1 cellular context compared by ENCODE assay signal in the genomic region with DNA sequence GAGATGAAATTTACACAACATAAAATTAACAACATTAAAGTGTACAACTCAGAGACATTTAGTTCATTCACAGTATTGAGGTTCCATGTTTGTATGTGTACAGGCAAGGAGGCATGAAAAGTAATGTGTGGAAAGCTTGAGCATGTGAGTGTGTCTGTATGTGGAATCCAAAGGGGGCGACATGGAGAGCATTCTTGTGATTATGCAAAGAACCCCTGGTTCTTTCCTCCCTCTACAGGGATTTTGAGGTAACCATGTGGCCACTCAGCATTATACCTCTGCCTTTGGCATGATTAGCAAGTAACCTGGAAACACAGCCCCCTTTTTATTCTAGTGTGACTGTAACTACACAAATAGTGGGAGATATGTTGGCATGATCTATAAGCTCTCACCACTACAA.
TF ChIP-seq lines count a peak whose summit lies in the region.

No MANE protein-coding gene starts in this region.

TF ChIP-seq in HepG2, 621 proteins besides CTCF, POLR2A, EP300 and RAD21:
- TF ChIP-seq, protein P1, sequence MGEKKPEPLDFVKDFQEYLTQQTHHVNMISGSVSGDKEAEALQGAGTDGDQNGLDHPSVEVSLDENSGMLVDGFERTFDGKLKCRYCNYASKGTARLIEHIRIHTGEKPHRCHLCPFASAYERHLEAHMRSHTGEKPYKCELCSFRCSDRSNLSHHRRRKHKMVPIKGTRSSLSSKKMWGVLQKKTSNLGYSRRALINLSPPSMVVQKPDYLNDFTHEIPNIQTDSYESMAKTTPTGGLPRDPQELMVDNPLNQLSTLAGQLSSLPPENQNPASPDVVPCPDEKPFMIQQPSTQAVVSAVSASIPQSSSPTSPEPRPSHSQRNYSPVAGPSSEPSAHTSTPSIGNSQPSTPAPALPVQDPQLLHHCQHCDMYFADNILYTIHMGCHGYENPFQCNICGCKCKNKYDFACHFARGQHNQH (CRISPR knock-in tag; IDR thresholded peaks at IDR 0.05), result no peak
- TF ChIP-seq, protein P2, sequence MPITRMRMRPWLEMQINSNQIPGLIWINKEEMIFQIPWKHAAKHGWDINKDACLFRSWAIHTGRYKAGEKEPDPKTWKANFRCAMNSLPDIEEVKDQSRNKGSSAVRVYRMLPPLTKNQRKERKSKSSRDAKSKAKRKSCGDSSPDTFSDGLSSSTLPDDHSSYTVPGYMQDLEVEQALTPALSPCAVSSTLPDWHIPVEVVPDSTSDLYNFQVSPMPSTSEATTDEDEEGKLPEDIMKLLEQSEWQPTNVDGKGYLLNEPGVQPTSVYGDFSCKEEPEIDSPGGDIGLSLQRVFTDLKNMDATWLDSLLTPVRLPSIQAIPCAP (CRISPR knock-in tag; IDR thresholded peaks at IDR 0.05; ENCODE audit: low read depth), result no peak
- TF ChIP-seq STAG1 (CRISPR knock-in tag; IDR thresholded peaks at IDR 0.05) (peak; percentile 36; the same call in 1 of the 2 replicates), KLF9 (CRISPR knock-in tag; IDR thresholded peaks at IDR 0.05; ENCODE audit: low read depth) (no peak), CEBPG (CRISPR knock-in tag; IDR thresholded peaks at IDR 0.05) (0 out of 2 replicates have a peak, but pooled peaks have one; percentile 20), ZNF766 (CRISPR knock-in tag; IDR thresholded peaks at IDR 0.05; ENCODE audit: borderline replicate concordance) (no peak), CHCHD3 (CRISPR knock-in tag; IDR thresholded peaks at IDR 0.05) (no peak), SOX5 (CRISPR knock-in tag; IDR thresholded peaks at IDR 0.05; ENCODE audit: borderline replicate concordance) (no peak), GPN1 (CRISPR knock-in tag; IDR thresholded peaks at IDR 0.05; ENCODE audit: borderline replicate concordance) (no peak), SMC3 (IDR thresholded peaks at IDR 0.05; ENCODE audit: low read length) (peak; percentile 38; the same call in 1 of the 2 replicates), AKAP8 (CRISPR knock-in tag; IDR thresholded peaks at IDR 0.05) (no peak), TOE1 (CRISPR knock-in tag; IDR thresholded peaks at IDR 0.05) (no peak), MAZ (IDR thresholded peaks at IDR 0.05; ENCODE audit: borderline replicate concordance, low read depth, low read length) (no peak), MAZ (CRISPR knock-in tag; IDR thresholded peaks at IDR 0.05; ENCODE audit: low read depth) (no peak), ZMYM4 (CRISPR knock-in tag; IDR thresholded peaks at IDR 0.05) (0 out of 2 replicates have a peak, but pooled peaks have one; percentile 28), SRSF4 (IDR thresholded peaks at IDR 0.05; ENCODE audit: low read depth, low read length, poor library complexity, severe bottlenecking) (no peak), ZNF33A (CRISPR knock-in tag; IDR thresholded peaks at IDR 0.05; ENCODE audit: borderline replicate concordance) (no peak), ZNF282 (IDR thresholded peaks at IDR 0.05; ENCODE audit: partially characterized antibody) (no peak), ZNF768 (CRISPR knock-in tag; IDR thresholded peaks at IDR 0.05) (no peak), ZNF724P (CRISPR knock-in tag; IDR thresholded peaks at IDR 0.05; ENCODE audit: borderline replicate concordance) (no peak), ZC3H13 (CRISPR knock-in tag; IDR thresholded peaks at IDR 0.05) (no peak), SP1 (IDR thresholded peaks at IDR 0.05) (no peak), SP1 (CRISPR knock-in tag; IDR thresholded peaks at IDR 0.05) (no peak)
- TF ChIP-seq, protein P3, sequence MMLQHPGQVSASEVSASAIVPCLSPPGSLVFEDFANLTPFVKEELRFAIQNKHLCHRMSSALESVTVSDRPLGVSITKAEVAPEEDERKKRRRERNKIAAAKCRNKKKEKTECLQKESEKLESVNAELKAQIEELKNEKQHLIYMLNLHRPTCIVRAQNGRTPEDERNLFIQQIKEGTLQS (CRISPR knock-in tag; IDR thresholded peaks at IDR 0.05), result no peak
- TF ChIP-seq, protein P4, sequence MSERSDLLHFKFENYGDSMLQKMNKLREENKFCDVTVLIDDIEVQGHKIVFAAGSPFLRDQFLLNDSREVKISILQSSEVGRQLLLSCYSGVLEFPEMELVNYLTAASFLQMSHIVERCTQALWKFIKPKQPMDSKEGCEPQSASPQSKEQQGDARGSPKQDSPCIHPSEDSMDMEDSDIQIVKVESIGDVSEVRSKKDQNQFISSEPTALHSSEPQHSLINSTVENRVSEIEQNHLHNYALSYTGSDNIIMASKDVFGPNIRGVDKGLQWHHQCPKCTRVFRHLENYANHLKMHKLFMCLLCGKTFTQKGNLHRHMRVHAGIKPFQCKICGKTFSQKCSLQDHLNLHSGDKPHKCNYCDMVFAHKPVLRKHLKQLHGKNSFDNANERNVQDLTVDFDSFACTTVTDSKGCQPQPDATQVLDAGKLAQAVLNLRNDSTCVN (CRISPR knock-in tag; IDR thresholded peaks at IDR 0.05; ENCODE audit: borderline replicate concordance), result no peak
- TF ChIP-seq, protein P5, sequence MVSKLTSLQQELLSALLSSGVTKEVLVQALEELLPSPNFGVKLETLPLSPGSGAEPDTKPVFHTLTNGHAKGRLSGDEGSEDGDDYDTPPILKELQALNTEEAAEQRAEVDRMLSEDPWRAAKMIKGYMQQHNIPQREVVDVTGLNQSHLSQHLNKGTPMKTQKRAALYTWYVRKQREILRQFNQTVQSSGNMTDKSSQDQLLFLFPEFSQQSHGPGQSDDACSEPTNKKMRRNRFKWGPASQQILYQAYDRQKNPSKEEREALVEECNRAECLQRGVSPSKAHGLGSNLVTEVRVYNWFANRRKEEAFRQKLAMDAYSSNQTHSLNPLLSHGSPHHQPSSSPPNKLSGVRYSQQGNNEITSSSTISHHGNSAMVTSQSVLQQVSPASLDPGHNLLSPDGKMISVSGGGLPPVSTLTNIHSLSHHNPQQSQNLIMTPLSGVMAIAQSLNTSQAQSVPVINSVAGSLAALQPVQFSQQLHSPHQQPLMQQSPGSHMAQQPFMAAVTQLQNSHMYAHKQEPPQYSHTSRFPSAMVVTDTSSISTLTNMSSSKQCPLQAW (CRISPR knock-in tag; IDR thresholded peaks at IDR 0.05), result no peak
- TF ChIP-seq, protein P6, sequence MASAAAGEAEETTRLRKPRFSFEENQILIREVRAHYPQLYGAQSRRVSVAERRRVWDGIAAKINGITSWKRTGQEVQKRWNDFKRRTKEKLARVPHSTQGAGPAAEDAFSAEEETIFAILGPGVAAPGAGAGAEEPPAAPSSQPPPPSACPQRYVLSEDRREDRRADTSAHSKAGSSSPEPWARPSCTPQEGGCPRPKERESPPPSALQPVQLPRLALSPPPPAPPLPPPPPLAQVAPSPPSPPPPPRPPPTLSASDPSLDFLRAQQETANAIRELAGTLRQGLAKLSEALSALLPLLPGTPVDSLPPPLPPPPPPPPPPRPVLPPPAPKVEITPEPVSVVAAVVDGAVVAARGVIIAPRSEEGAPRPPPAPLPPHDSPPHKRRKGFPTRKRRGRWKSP (CRISPR knock-in tag; IDR thresholded peaks at IDR 0.05), result no peak
